Comparison of ENCODE assay signal across 25 cellular contexts in genomic region chr1:36881071-36881405, GRCh38.
"Had no signal": no experiment of that assay in that cellular context is flagged by ENCODE, and none has a peak within 500 bp of the region (broad histone marks: within the 10 kb centered on the region; RNA-seq: fewer than 3 reads in every experiment).

No MANE protein-coding gene starts in this region.

- H3K27me3 ChIP-seq: foreskin keratinocyte, transverse colon had no signal

- H3K9me3 ChIP-seq: mucosa of descending colon, suprapubic skin, transverse colon had no signal

- H3K4me1 ChIP-seq: foreskin keratinocyte, parathyroid adenoma, suprapubic skin, transverse colon had no signal

- H3K4me3 ChIP-seq: mucosa of descending colon, SK-N-MC, suprapubic skin, transverse colon had no signal

- H3K27ac ChIP-seq: foreskin keratinocyte, parathyroid adenoma, SK-N-MC, suprapubic skin, transverse colon, VCaP had no signal

- H3K4me3 Mint-ChIP-seq: activated CD4-positive, alpha-beta memory T cell treated with anti-CD3 and anti-CD28 coated beads, Interleukin-2, amount 10 ng/mL, durations not matched to agents 7 days and 5 days; activated CD4-positive, alpha-beta T cell treated with anti-CD3 and anti-CD28 coated beads, Interleukin-2, amount 10 ng/mL, durations not matched to agents 24 days and 14 days; activated naive CD4-positive, alpha-beta T cell treated with anti-CD3 and anti-CD28 coated beads, Interleukin-2, amount 10 ng/mL, durations not matched to agents 7 days and 5 days; naive B cell; stimulated activated effector memory CD8-positive, alpha-beta T cell treated with anti-CD3 and anti-CD28 coated beads, Interleukin-12 subunit alpha, Interleukin-12 subunit beta, amount 100 ng/mL, for 72 hours; stimulated activated naive CD8-positive, alpha-beta T cell treated with anti-CD3 and anti-CD28 coated beads, Interleukin-15, amount 100 ng/mL, for 72 hours had no signal

- H3K4me1 Mint-ChIP-seq: activated CD4-positive, alpha-beta memory T cell treated with anti-CD3 and anti-CD28 coated beads, Interleukin-2, amount 10 ng/mL, durations not matched to agents 7 days and 5 days; activated CD4-positive, alpha-beta T cell treated with anti-CD3 and anti-CD28 coated beads, Interleukin-2, amount 10 ng/mL, durations not matched to agents 24 days and 14 days; activated naive CD4-positive, alpha-beta T cell treated with anti-CD3 and anti-CD28 coated beads, Interleukin-2, amount 10 ng/mL, durations not matched to agents 7 days and 5 days; naive B cell; stimulated activated effector memory CD8-positive, alpha-beta T cell treated with anti-CD3 and anti-CD28 coated beads, Interleukin-12 subunit alpha, Interleukin-12 subunit beta, amount 100 ng/mL, for 72 hours; stimulated activated naive CD8-positive, alpha-beta T cell treated with anti-CD3 and anti-CD28 coated beads, Interleukin-15, amount 100 ng/mL, for 72 hours had no signal

- H3K36me3 Mint-ChIP-seq: activated naive CD4-positive, alpha-beta T cell treated with anti-CD3 and anti-CD28 coated beads, Interleukin-2, amount 10 ng/mL, durations not matched to agents 7 days and 5 days; naive B cell; stimulated activated effector memory CD8-positive, alpha-beta T cell treated with anti-CD3 and anti-CD28 coated beads, Interleukin-12 subunit alpha, Interleukin-12 subunit beta, amount 100 ng/mL, for 72 hours had no signal

- H3K9me3 Mint-ChIP-seq: activated CD4-positive, alpha-beta memory T cell treated with anti-CD3 and anti-CD28 coated beads, Interleukin-2, amount 10 ng/mL, durations not matched to agents 7 days and 5 days; activated CD4-positive, alpha-beta T cell treated with anti-CD3 and anti-CD28 coated beads, Interleukin-2, amount 10 ng/mL, durations not matched to agents 24 days and 14 days; activated naive CD4-positive, alpha-beta T cell treated with anti-CD3 and anti-CD28 coated beads, Interleukin-2, amount 10 ng/mL, durations not matched to agents 7 days and 5 days; naive B cell; stimulated activated effector memory CD8-positive, alpha-beta T cell treated with anti-CD3 and anti-CD28 coated beads, Interleukin-12 subunit alpha, Interleukin-12 subunit beta, amount 100 ng/mL, for 72 hours; stimulated activated naive CD8-positive, alpha-beta T cell treated with anti-CD3 and anti-CD28 coated beads, Interleukin-15, amount 100 ng/mL, for 72 hours had no signal

- DNase-seq: activated CD4-positive, alpha-beta T cell treated with anti-CD3 and anti-CD28 coated beads, Interleukin-2, amount 10 ng/mL, durations not matched to agents 24 days and 14 days; activated naive CD4-positive, alpha-beta T cell treated with anti-CD3 and anti-CD28 coated beads, Interleukin-2, amount 10 ng/mL, durations not matched to agents 7 days and 5 days; activated T-cell treated with anti-CD3 and anti-CD28 coated beads, Interleukin-2, amount 50 U/mL, for 48 hours; amygdala; effector CD4-positive, alpha-beta T cell; erythroblast; foreskin keratinocyte; hippocampal formation; left ventricle myocardium superior; mesenchymal stem cell; mucosa of descending colon; naive B cell; nucleus accumbens; small intestine; stimulated activated CD4-positive, alpha-beta T cell treated with anti-CD3 and anti-CD28 coated beads, Interleukin-2, amount 100 ng/mL, for 24 hours; stimulated activated naive CD8-positive, alpha-beta T cell treated with anti-CD3 and anti-CD28 coated beads, Interleukin-15, amount 100 ng/mL, for 72 hours; transverse colon had no signal

- ATAC-seq: activated CD4-positive, CD25-positive, alpha-beta regulatory T cell treated with anti-CD3 and anti-CD28 coated beads, Interleukin-2, amount 50 U/mL, for 24 hours; foreskin keratinocyte; left ventricle myocardium superior; mucosa of descending colon; sciatic nerve; stimulated activated effector memory CD8-positive, alpha-beta T cell treated with anti-CD3 and anti-CD28 coated beads, Interleukin-12 subunit alpha, Interleukin-12 subunit beta, amount 100 ng/mL, for 72 hours; stimulated activated naive CD8-positive, alpha-beta T cell treated with anti-CD3 and anti-CD28 coated beads, Interleukin-15, amount 100 ng/mL, for 72 hours had no signal

- H3K27ac Mint-ChIP-seq: activated CD4-positive, alpha-beta memory T cell treated with anti-CD3 and anti-CD28 coated beads, Interleukin-2, amount 10 ng/mL, durations not matched to agents 7 days and 5 days; activated CD4-positive, alpha-beta T cell treated with anti-CD3 and anti-CD28 coated beads, Interleukin-2, amount 10 ng/mL, durations not matched to agents 24 days and 14 days; activated naive CD4-positive, alpha-beta T cell treated with anti-CD3 and anti-CD28 coated beads, Interleukin-2, amount 10 ng/mL, durations not matched to agents 7 days and 5 days; stimulated activated effector memory CD8-positive, alpha-beta T cell treated with anti-CD3 and anti-CD28 coated beads, Interleukin-12 subunit alpha, Interleukin-12 subunit beta, amount 100 ng/mL, for 72 hours; stimulated activated naive CD8-positive, alpha-beta T cell treated with anti-CD3 and anti-CD28 coated beads, Interleukin-15, amount 100 ng/mL, for 72 hours had no signal
